In genomic region chr21:32442566-32443318, GRCh38 we compare ENCODE assay signal across 15 cellular contexts. TPM values are rescaled to one million over a fixed set of nuclear protein-coding genes. Genes with fewer than 3 reads are reported as not detected.
A peak's percentile ranks its signal among the peaks of the same experiment; 100 is the strongest.
DNase-seq lines count a peak whose midpoint lies in the region; ATAC-seq and TF ChIP-seq lines count a peak whose summit lies in the region.
"Had no signal": no experiment of that assay in that cellular context is flagged by ENCODE, and none has a peak within 500 bp of the region (broad histone marks: within the 10 kb centered on the region; RNA-seq: fewer than 3 reads in every experiment).

No MANE protein-coding gene starts in this region.

- no peak for TF ChIP-seq EP300 in suprapubic skin (IDR thresholded peaks at IDR 0.05)

- H3K27ac ChIP-seq in PC-3 (ENCODE audit: low read length) (no peak overlapping the region), suprapubic skin (peak overlapping the region; percentile 41), tibial artery (no peak overlapping the region)
- H3K27ac ChIP-seq: BLaER1, KMS-11, SJSA1 had no signal

- CTCF ChIA-PET in PC-3 (lab: Charles Lee), result no interaction called here

- no peaks in the 10 kb centered on the region for H4K20me1 ChIP-seq in PC-3 (ENCODE audit: low read length)
- H4K20me1 ChIP-seq: BLaER1 had no signal

- DNase-seq in PC-3 (peak; percentile 28), choroid plexus epithelial cell (ENCODE audit: low read depth) (peak; percentile 31), fibroblast of the aortic adventitia (ENCODE audit: low read depth) (peak; percentile 74), suprapubic skin (ENCODE audit: low spot score in 2 of 2) (no peak), tibial artery (no peak), SIG-M5 (lab: John Stamatoyannopoulos, UW) (no peak), left colon (no peak)
- DNase-seq: HFFc6, MM.1S, NCI-H187 treated with DMSO at 0.1 percent for 48 hours, NCI-H510A treated with DMSO at 0.1 percent for 48 hours had no signal

- 62% methylated on average over 8 of the region's 8 CpGs for WGBS in suprapubic skin

- no peak overlapping the region for H3K4me2 ChIP-seq in PC-3 (ENCODE audit: low read length)
- H3K4me2 ChIP-seq: BLaER1, KMS-11 had no signal

- H3K9me3 ChIP-seq in PC-3 (ENCODE audit: low read length), result no peaks in the 10 kb centered on the region
- H3K9me3 ChIP-seq in suprapubic skin, result peaks cover 7% of the 10 kb centered on the region
- no peaks in the 10 kb centered on the region for H3K9me3 ChIP-seq in tibial artery

- H3K4me1 ChIP-seq in PC-3 (ENCODE audit: insufficient read depth, low read length) (no peaks in the 10 kb centered on the region; the same call in 1 of the 2 replicates), suprapubic skin (peaks cover 7% of the 10 kb centered on the region), tibial artery (peaks cover 0 to under 1% (median 0%) of the 10 kb centered on the region in 4 donors)

- no peaks in the 10 kb centered on the region for H3K79me2 ChIP-seq in PC-3 (ENCODE audit: low read length)

- no peak for TF ChIP-seq CTCF in PC-3 (conservative IDR thresholded peaks at IDR 0.05; ENCODE audit: low read depth, low read length)
- TF ChIP-seq CTCF in choroid plexus epithelial cell (conservative IDR thresholded peaks at IDR 0.05; ENCODE audit: low read depth, low read length), result no peak
- TF ChIP-seq CTCF in fibroblast of the aortic adventitia (IDR thresholded peaks at IDR 0.05; ENCODE audit: insufficient read depth, low read length), result no peak
- no peak for TF ChIP-seq CTCF in suprapubic skin (IDR thresholded peaks at IDR 0.05)
- TF ChIP-seq CTCF in tibial artery (IDR thresholded peaks at IDR 0.05), result no peak

- intact Hi-C loops in PC-3 (cut with micrococcal nuclease), result no loop called here
- intact Hi-C loops in tibial artery (cut with DNase I; ENCODE audit: low total_unique reads), result no loop called here
- intact Hi-C loops in left colon (cut with DNase I, micrococcal nuclease), result no loop called here

- H3K9me2 ChIP-seq in PC-3 (replicated peaks; ENCODE audit: low read length), result no peaks in the 10 kb centered on the region

- 0 out of 2 replicates have a peak, but pooled peaks cover 2% of the 10 kb centered on the region for H3K36me3 ChIP-seq in PC-3 (ENCODE audit: low read depth, low read length)
- H3K36me3 ChIP-seq in suprapubic skin, result no peaks in the 10 kb centered on the region
- peaks cover 0 to 15% (median 0%) of the 10 kb centered on the region in 3 donors for H3K36me3 ChIP-seq in tibial artery
- H3K36me3 ChIP-seq: BLaER1 had no signal

- POLR2A ChIA-PET in PC-3 (lab: Charles Lee; ENCODE audit: unreplicated experiment), result interaction anchor here (0.5 kb wide), 1 partner anchor 37 kb away, joined by 4 read pairs; no protein-coding TSS in a partner anchor

- no peak overlapping the region for H3K4me3 ChIP-seq in PC-3 (ENCODE audit: low read length)
- no peak overlapping the region for H3K4me3 ChIP-seq in choroid plexus epithelial cell (ENCODE audit: low read depth, low read length)
- H3K4me3 ChIP-seq in fibroblast of the aortic adventitia (ENCODE audit: low read depth, low read length), result no peak overlapping the region
- no peak overlapping the region for H3K4me3 ChIP-seq in suprapubic skin
- H3K4me3 ChIP-seq in tibial artery, result no peak overlapping the region
- H3K4me3 ChIP-seq: BLaER1, SJSA1 had no signal

- TF ChIP-seq POLR2A in suprapubic skin (IDR thresholded peaks at IDR 0.05), result no peak

- H3F3A ChIP-seq in PC-3 (ENCODE audit: low read length, unreplicated experiment), result no peaks in the 10 kb centered on the region

- H3K27me3 ChIP-seq in PC-3 (ENCODE audit: low read length) (no peaks in the 10 kb centered on the region), suprapubic skin (no peaks in the 10 kb centered on the region), tibial artery (no peaks in the 10 kb centered on the region)
- H3K27me3 ChIP-seq: BLaER1, SJSA1 had no signal

- no peak overlapping the region for H2AFZ ChIP-seq in PC-3 (ENCODE audit: low read length)

- H3K9ac ChIP-seq in PC-3 (ENCODE audit: low read length), result no peak overlapping the region
- H3K9ac ChIP-seq: BLaER1, KMS-11 had no signal

- no TSS peak for BruUV-seq in PC-3 (replicated peaks; lab: Mats Ljungman, UMichigan)

- ATAC-seq in PC-3 (peak; percentile 70), left colon (no peak)
- ATAC-seq: HepG2 had no signal

RNA-seq across cellular contexts. Expression of gene EVA1C, which starts 30.2 kb away (rescaled TPM):
- total RNA-seq in PC-3 (2014; rRNA removed), result 16.1 and 17.5 TPM in 2 replicates
- 14.5 and 17.8 TPM in 2 replicates for total RNA-seq in fibroblast of the aortic adventitia (ENCODE audit: low replicate concordance)
- total RNA-seq in suprapubic skin, result 10 to 100 TPM; 57.1 to 98.6 (median 63.2) TPM
- total RNA-seq in left colon, result 10 to 100 TPM; 10.3 to 24.5 TPM

RNA-seq across cellular contexts. Expression of gene URB1, which starts 49.9 kb away (rescaled TPM):
- total RNA-seq in PC-3 (2014; rRNA removed), result 27.8 and 36.3 TPM in 2 replicates
- total RNA-seq in fibroblast of the aortic adventitia (ENCODE audit: low replicate concordance), result 16.7 and 21.1 TPM in 2 replicates
- 10 to 100 TPM; 23.7 to 49.4 (median 33.0) TPM for total RNA-seq in suprapubic skin
- total RNA-seq in left colon, result 10 to 100 TPM in 1 of 2 donors, 1 to 10 TPM in 1; 7.3 to 12.6 TPM

Comparison
In these comparisons a context has a peak if more than half of its experiments do, and no peak if none do; other contexts are left out.
1. DNase-seq: peak in PC-3 (single experiment), choroid plexus epithelial cell (single experiment) and fibroblast of the aortic adventitia (single experiment); none in suprapubic skin (0 of 2), tibial artery (0 of 2), SIG-M5 (single experiment) and left colon (0 of 2).